In genomic region chr1:38032992-38033391, GRCh38 we compare ENCODE assay signal across 4 cellular contexts. TPM values are rescaled to one million over a fixed set of nuclear protein-coding genes. Genes with fewer than 3 reads are reported as not detected.
"Had no signal": no experiment of that assay in that cellular context is flagged by ENCODE, and none has a peak within 500 bp of the region (broad histone marks: within the 10 kb centered on the region; RNA-seq: fewer than 3 reads in every experiment).

No MANE protein-coding gene starts in this region.

RNA-seq across cellular contexts. Expression of gene POU3F1, which starts 13.6 kb away (rescaled TPM):
- total RNA-seq: activated CD4-positive, alpha-beta memory T cell treated with anti-CD3 and anti-CD28 coated beads, Interleukin-2, amount 10 ng/mL, durations not matched to agents 7 days and 5 days; activated CD4-positive, alpha-beta T cell treated with anti-CD3 and anti-CD28 coated beads, Interleukin-2, amount 10 ng/mL, durations not matched to agents 7 days and 5 days; activated CD8-positive, alpha-beta T cell treated with anti-CD3 and anti-CD28 coated beads, Interleukin-2, amount 10 ng/mL, durations not matched to agents 7 days and 5 days; T-helper 2 cell treated with Interferon-gamma antibody and Interleukin-4, amounts not matched to agents 100 ng/mL and 5 ng/mL, for 36 hours had no signal
